In genomic region chr12:109463776-109464175, GRCh38 we compare ENCODE assay signal across 9 cellular contexts. TPM values are rescaled to one million over a fixed set of nuclear protein-coding genes. Genes with fewer than 3 reads are reported as not detected.
DNase-seq lines count a peak whose midpoint lies in the region; ATAC-seq and TF ChIP-seq lines count a peak whose summit lies in the region.
"Had no signal": no experiment of that assay in that cellular context is flagged by ENCODE, and none has a peak within 500 bp of the region (broad histone marks: within the 10 kb centered on the region; RNA-seq: fewer than 3 reads in every experiment).

No MANE protein-coding gene starts in this region.

- H3K9me3 Mint-ChIP-seq in CD4-positive, alpha-beta T cell = no peaks in the 10 kb centered on the region
- no peaks in the 10 kb centered on the region for H3K9me3 Mint-ChIP-seq in CD4-positive, alpha-beta memory T cell

- H3K4me3 ChIP-seq in RWPE2 (ENCODE audit: severe bottlenecking) = no peak overlapping the region
- peak overlapping the region; percentile 37 for H3K4me3 ChIP-seq in fibroblast of mammary gland (ENCODE audit: control insufficient read depth, low read depth, low read length)
- H3K4me3 ChIP-seq in CD4-positive, alpha-beta memory T cell (ENCODE audit: low read length in 2 of 2) = no peak overlapping the region

- H3K4me1 Mint-ChIP-seq in CD4-positive, alpha-beta T cell (ENCODE audit: low read depth) = peaks cover 58% of the 10 kb centered on the region
- peaks cover 22 to 62% (median 38%) of the 10 kb centered on the region in 4 donors for H3K4me1 Mint-ChIP-seq in CD4-positive, alpha-beta memory T cell

- H3K36me3 Mint-ChIP-seq in CD4-positive, alpha-beta T cell (ENCODE audit: low read depth) = peaks cover 59% of the 10 kb centered on the region
- peaks cover 7 to 46% of the 10 kb centered on the region in 2 donors for H3K36me3 Mint-ChIP-seq in CD4-positive, alpha-beta memory T cell

- H3K27me3 ChIP-seq in CD4-positive, alpha-beta T cell (ENCODE audit: control insufficient read depth, insufficient read depth, low read length) = no peaks in the 10 kb centered on the region
- no peaks in the 10 kb centered on the region for H3K27me3 ChIP-seq in RWPE2 (ENCODE audit: insufficient read depth, poor library complexity, severe bottlenecking)
- H3K27me3 ChIP-seq in CD4-positive, alpha-beta memory T cell (ENCODE audit: insufficient read depth, low read length) = no peaks in the 10 kb centered on the region

- ATAC-seq in CD4-positive, alpha-beta T cell (ENCODE audit: poor library complexity) = peak; percentile 14
- ATAC-seq in RWPE2 (ENCODE audit: low read depth) = no peak

- H3K36me3 ChIP-seq in RWPE2 (ENCODE audit: low read depth) = peaks cover 37% of the 10 kb centered on the region
- peaks cover 24% of the 10 kb centered on the region for H3K36me3 ChIP-seq in CD4-positive, alpha-beta memory T cell (ENCODE audit: insufficient read depth, low read length)

- CTCF ChIA-PET in CD4-positive, alpha-beta T cell (lab: Charles Lee) = interaction anchor here (1.0 to 1.5 kb wide), 3 partner anchors 31 to 311 kb away, joined by 3 to 4 read pairs (median 3); no protein-coding TSS in a partner anchor
- CTCF ChIA-PET in CD4-positive, alpha-beta memory T cell (lab: Charles Lee; ENCODE audit: partially characterized antibody) = interaction anchor here (1.2 to 1.3 kb wide), 2 partner anchors 31 to 36 kb away, joined by 3 to 7 read pairs; no protein-coding TSS in a partner anchor

- H3K4me1 ChIP-seq in RWPE2 (ENCODE audit: insufficient read depth, poor library complexity, severe bottlenecking) = peaks cover 37% of the 10 kb centered on the region
- peaks cover 14% of the 10 kb centered on the region for H3K4me1 ChIP-seq in CD4-positive, alpha-beta memory T cell (ENCODE audit: insufficient read depth, low read length)

- intact Hi-C loops in CD4-positive, alpha-beta T cell (cut with DNase I, micrococcal nuclease) = no loop called here
- intact Hi-C loops in posterior vena cava (cut with DNase I) = no loop called here
- intact Hi-C loops in CD4-positive, alpha-beta memory T cell (cut with micrococcal nuclease) = no loop called here

- no peak for DNase-seq in CD4-positive, alpha-beta T cell
- DNase-seq in RWPE2 (ENCODE audit: low spot score) (no peak), fibroblast of mammary gland (ENCODE audit: low read depth) (peak; percentile 26), posterior vena cava (ENCODE audit: low spot score) (peak; percentile 78), NCI-H128 (lab: John Stamatoyannopoulos, UW; ENCODE audit: unreplicated experiment) (no peak), NCI-H1105 (lab: John Stamatoyannopoulos, UW) (no peak), GM20000 (ENCODE audit: low spot score) (no peak)
- no peak for DNase-seq in CD4-positive, alpha-beta memory T cell
- DNase-seq: NCI-H2081 had no signal

- TF ChIP-seq CTCF in CD4-positive, alpha-beta T cell (IDR thresholded peaks at IDR 0.05) = no peak
- TF ChIP-seq CTCF in RWPE2 (IDR thresholded peaks at IDR 0.05; ENCODE audit: poor library complexity, severe bottlenecking) (no peak), fibroblast of mammary gland (conservative IDR thresholded peaks at IDR 0.05; ENCODE audit: control insufficient read depth, insufficient read depth, low read depth, low read length) (no peak), GM20000 (IDR thresholded peaks at IDR 0.05; ENCODE audit: extremely low read depth, missing control alignments) (no peak)

- no peak overlapping the region for H3K27ac ChIP-seq in CD4-positive, alpha-beta T cell (ENCODE audit: low read depth, low read length)
- peak overlapping the region; percentile 95 for H3K27ac ChIP-seq in RWPE2 (ENCODE audit: poor library complexity, severe bottlenecking)
- no peak overlapping the region for H3K27ac ChIP-seq in CD4-positive, alpha-beta memory T cell (ENCODE audit: low read depth, low read length)

- POLR2A ChIA-PET in CD4-positive, alpha-beta T cell (lab: Charles Lee) = interaction anchor here (1.0 to 2.2 kb wide), 3 partner anchors 10 to 36 kb away, joined by 5 to 21 read pairs (median 8); partner anchors contain the start of genes KCTD10 and UBE3B
- POLR2A ChIA-PET in CD4-positive, alpha-beta memory T cell (lab: Charles Lee; ENCODE audit: partially characterized antibody) = interaction anchor here (2.8 kb wide), 1 partner anchor 13 kb away, joined by 7 read pairs; the partner anchor contains the start of genes KCTD10 and UBE3B

- H3K9me3 ChIP-seq in CD4-positive, alpha-beta T cell (ENCODE audit: control insufficient read depth, low read length) = no peaks in the 10 kb centered on the region
- no peaks in the 10 kb centered on the region for H3K9me3 ChIP-seq in RWPE2 (ENCODE audit: severe bottlenecking)
- no peaks in the 10 kb centered on the region for H3K9me3 ChIP-seq in CD4-positive, alpha-beta memory T cell (ENCODE audit: control insufficient read depth in 1 of 2, low read length in 2 of 2)

- H3K27me3 Mint-ChIP-seq in CD4-positive, alpha-beta T cell = no peaks in the 10 kb centered on the region
- no peaks in the 10 kb centered on the region for H3K27me3 Mint-ChIP-seq in CD4-positive, alpha-beta memory T cell

- no peak overlapping the region for H3K4me3 Mint-ChIP-seq in CD4-positive, alpha-beta T cell
- peak overlapping the region in 1 of 8 donors; percentile 41 for H3K4me3 Mint-ChIP-seq in CD4-positive, alpha-beta memory T cell

- H3K27ac Mint-ChIP-seq in CD4-positive, alpha-beta T cell = peak overlapping the region; percentile 76
- peak overlapping the region in 2 of 7 donors; percentile 42 to 57 for H3K27ac Mint-ChIP-seq in CD4-positive, alpha-beta memory T cell

RNA-seq across cellular contexts. Expression of gene KCTD10, which starts 13.3 kb away (rescaled TPM):
- 10 to 100 TPM; 24.2 to 26.1 TPM for total RNA-seq in CD4-positive, alpha-beta T cell
- total RNA-seq in posterior vena cava = 100 to 1,000 TPM; 136 to 138 TPM
- total RNA-seq in CD4-positive, alpha-beta memory T cell = 10 to 100 TPM; 29.2 to 31.9 TPM
- polyA plus RNA-seq in CD4-positive, alpha-beta memory T cell = 10 to 100 TPM; 23.2 to 25.3 TPM

RNA-seq across cellular contexts. Expression of gene UBE3B, which starts 13.7 kb away (rescaled TPM):
- total RNA-seq in CD4-positive, alpha-beta T cell = 10 to 100 TPM; 17.2 to 19.9 TPM
- 10 to 100 TPM; 29.5 to 34.9 TPM for total RNA-seq in posterior vena cava
- total RNA-seq in CD4-positive, alpha-beta memory T cell = 10 to 100 TPM; 55.8 to 58.1 TPM
- 10 to 100 TPM; 24.0 to 24.4 TPM for polyA plus RNA-seq in CD4-positive, alpha-beta memory T cell

Comparison
In these comparisons a context has a peak if more than half of its experiments do, and no peak if none do; other contexts are left out.
1. DNase-seq: peak in fibroblast of mammary gland (single experiment) and posterior vena cava (single experiment); none in CD4-positive, alpha-beta T cell (0 of 10), RWPE2 (single experiment), NCI-H128 (single experiment), NCI-H1105 (single experiment), CD4-positive, alpha-beta memory T cell (0 of 5) and GM20000 (single experiment).
2. RNA of gene KCTD10, which starts 13.3 kb away (total RNA-seq): 136 to 138 TPM in posterior vena cava; 29.2 to 31.9 TPM in CD4-positive, alpha-beta memory T cell and 24.2 to 26.1 TPM in CD4-positive, alpha-beta T cell; every median in the first group is over 4 times any median in the second.